ENCODE assay signal across 8 cellular contexts in genomic region chr6:24493945-24494725, GRCh38. TPM values are rescaled to one million over a fixed set of nuclear protein-coding genes. Genes with fewer than 3 reads are reported as not detected.
A peak's percentile ranks its signal among the peaks of the same experiment; 100 is the strongest.
DNase-seq lines count a peak whose midpoint lies in the region; ATAC-seq and TF ChIP-seq lines count a peak whose summit lies in the region.

No MANE protein-coding gene starts in this region.

- no peak overlapping the region for H4K12ac ChIP-seq in trophoblast cell (ENCODE audit: low read depth, low read length)

- peaks cover 7% of the 10 kb centered on the region for H3K9me3 Mint-ChIP-seq in activated T-cell treated with anti-CD3 and anti-CD28 coated beads, Interleukin-2, amount 50 U/mL, for 4 hours
- no peaks in the 10 kb centered on the region for H3K9me3 Mint-ChIP-seq in endothelial cell (ENCODE audit: unreplicated experiment)

- no CpG with 5 or more reads among the region's 24 CpGs for WGBS in trophoblast cell (ENCODE audit: extremely low coverage, insufficient coverage, insufficient read length)

- H3K9ac ChIP-seq in MM.1S (ENCODE audit: low read length) (peak overlapping the region; percentile 68; the same call in 1 of the 2 replicates), trophoblast cell (ENCODE audit: low read length) (no peak overlapping the region)

- H3K14ac ChIP-seq in trophoblast cell (ENCODE audit: low read length) = no peak overlapping the region

- H2AFZ ChIP-seq in MM.1S (ENCODE audit: low read length) (peak overlapping the region; percentile 91), trophoblast cell (ENCODE audit: insufficient read depth, low read length, poor library complexity) (peak overlapping the region; percentile 75)

- H3K4me3 ChIP-seq in MM.1S (ENCODE audit: low read length) (peak overlapping the region; percentile 81), trophoblast cell (ENCODE audit: low read depth, low read length) (peak overlapping the region; percentile 77)

- H4K8ac ChIP-seq in trophoblast cell (ENCODE audit: low read depth, low read length) = no peak overlapping the region

- H2BK5ac ChIP-seq in trophoblast cell (ENCODE audit: low read depth, low read length, poor library complexity) = no peak overlapping the region

- no peak overlapping the region for H4K91ac ChIP-seq in trophoblast cell (ENCODE audit: low read depth, low read length)

- H4K20me1 ChIP-seq in MM.1S (ENCODE audit: insufficient read depth, low read length) = no peaks in the 10 kb centered on the region

- H3K4me3 Mint-ChIP-seq in activated T-cell treated with anti-CD3 and anti-CD28 coated beads, Interleukin-2, amount 50 U/mL, for 4 hours = peak overlapping the region; percentile 82
- H3K4me3 Mint-ChIP-seq in endothelial cell (ENCODE audit: unreplicated experiment) = peak overlapping the region; percentile 82

- H3K4me2 ChIP-seq in MM.1S (ENCODE audit: low read depth, low read length) (peak overlapping the region; percentile 97), trophoblast cell (ENCODE audit: low read length) (peak overlapping the region; percentile 93)

- no peak for DNase-seq in activated T-cell treated with anti-CD3 and anti-CD28 coated beads, Interleukin-2, amount 50 U/mL, for 4 hours
- DNase-seq in activated T-cell treated with anti-CD3 and anti-CD28 coated beads, Interleukin-2, amount 50 U/mL, for 48 hours = no peak
- DNase-seq in MM.1S = no peak
- no peak for DNase-seq in endothelial cell (ENCODE audit: low spot score)
- no peak for DNase-seq in trophoblast cell
- no peak for DNase-seq in NCI-H2107 treated with DMSO at 0.1 percent for 48 hours (lab: John Stamatoyannopoulos, UW; ENCODE audit: unreplicated experiment)
- no peak for DNase-seq in SW480 (ENCODE audit: low spot score)

- peak overlapping the region; percentile 21 for H3K27ac Mint-ChIP-seq in endothelial cell (ENCODE audit: unreplicated experiment)

- peaks cover 14% of the 10 kb centered on the region for H3K36me3 Mint-ChIP-seq in activated T-cell treated with anti-CD3 and anti-CD28 coated beads, Interleukin-2, amount 50 U/mL, for 4 hours (ENCODE audit: insufficient read depth)
- H3K36me3 Mint-ChIP-seq in endothelial cell (ENCODE audit: low read depth, unreplicated experiment) = peaks cover 12% of the 10 kb centered on the region

- H3K23ac ChIP-seq in trophoblast cell (ENCODE audit: low read length) = no peak overlapping the region

- H2AK5ac ChIP-seq in trophoblast cell (ENCODE audit: low read length) = no peak overlapping the region

- ATAC-seq in activated T-cell treated with anti-CD3 and anti-CD28 coated beads, Interleukin-2, amount 50 U/mL, for 4 hours = peak; percentile 3 to 12
- ATAC-seq in GM19328 (IDR thresholded peaks at IDR 0.05; ENCODE audit: unreplicated experiment) = no peak

- H3K18ac ChIP-seq in trophoblast cell (ENCODE audit: low read length) = no peak overlapping the region

- H3K79me1 ChIP-seq in trophoblast cell (ENCODE audit: low read length) = peaks cover 8% of the 10 kb centered on the region

- 0 out of 2 replicates have a peak, but pooled peaks cover 5% of the 10 kb centered on the region for H3K4me1 ChIP-seq in MM.1S (ENCODE audit: low read length)
- peaks cover 4% of the 10 kb centered on the region in 2 experiments for H3K4me1 ChIP-seq in trophoblast cell (ENCODE audit: control insufficient read depth in 1 of 2, insufficient read depth in 2 of 2, low read length in 2 of 2)

- no peaks in the 10 kb centered on the region for H3K79me2 ChIP-seq in MM.1S (ENCODE audit: low read length)
- peaks cover 2% of the 10 kb centered on the region for H3K79me2 ChIP-seq in trophoblast cell (ENCODE audit: control insufficient read depth, insufficient read depth, low read length, poor library complexity)

- H3K36me3 ChIP-seq in MM.1S (replicated peaks; ENCODE audit: insufficient read depth, low read length) (no peaks in the 10 kb centered on the region; the same call in 1 of the 2 replicates), trophoblast cell (ENCODE audit: control insufficient read depth in 1 of 2, insufficient read depth in 2 of 2, low read length in 2 of 2) (no peaks in the 10 kb centered on the region)

- H2BK120ac ChIP-seq in trophoblast cell (ENCODE audit: insufficient read depth, low read length, poor library complexity) = no peak overlapping the region

- no peak overlapping the region for H3K4ac ChIP-seq in trophoblast cell (ENCODE audit: low read depth, low read length)

- no peak overlapping the region for H2BK12ac ChIP-seq in trophoblast cell (ENCODE audit: low read length)

- no peaks in the 10 kb centered on the region for H3K27me3 ChIP-seq in MM.1S (replicated peaks; ENCODE audit: insufficient read depth, low read length)
- peaks cover 4% of the 10 kb centered on the region for H3K27me3 ChIP-seq in trophoblast cell (ENCODE audit: insufficient read depth, low read length)

- H3K27ac ChIP-seq in MM.1S (ENCODE audit: low read length) (peak overlapping the region; percentile 69; the same call in 1 of the 2 replicates), trophoblast cell (ENCODE audit: low read depth, low read length) (no peak overlapping the region)

- TF ChIP-seq CTCF in MM.1S (IDR thresholded peaks at IDR 0.05; ENCODE audit: low read length) = no peak
- no peak for TF ChIP-seq CTCF in endothelial cell (IDR thresholded peaks at IDR 0.05; ENCODE audit: unreplicated experiment)

- peaks cover 15% of the 10 kb centered on the region for H3K4me1 Mint-ChIP-seq in activated T-cell treated with anti-CD3 and anti-CD28 coated beads, Interleukin-2, amount 50 U/mL, for 4 hours (ENCODE audit: low read depth)
- peaks cover 8% of the 10 kb centered on the region for H3K4me1 Mint-ChIP-seq in endothelial cell (ENCODE audit: unreplicated experiment)

- H3K9me2 ChIP-seq in MM.1S (replicated peaks; ENCODE audit: insufficient read depth, low read length) = no peaks in the 10 kb centered on the region

- H3K9me3 ChIP-seq in MM.1S (replicated peaks; ENCODE audit: insufficient read depth, low read length) = no peaks in the 10 kb centered on the region
- H3K9me3 ChIP-seq in trophoblast cell (ENCODE audit: insufficient read depth, low read depth, low read length) = no peaks in the 10 kb centered on the region

- H3K27me3 Mint-ChIP-seq in activated T-cell treated with anti-CD3 and anti-CD28 coated beads, Interleukin-2, amount 50 U/mL, for 4 hours (ENCODE audit: low read depth) = no peaks in the 10 kb centered on the region
- peaks cover 3% of the 10 kb centered on the region for H3K27me3 Mint-ChIP-seq in endothelial cell (ENCODE audit: unreplicated experiment)

- peaks cover 6% of the 10 kb centered on the region; the same call in 1 of the 2 replicates for H3F3A ChIP-seq in MM.1S (ENCODE audit: insufficient read depth, low read length)

RNA-seq across cellular contexts. Expression of gene ALDH5A1, which starts 0.6 kb away (rescaled TPM):
- 10 to 100 TPM; 10.4 to 12.4 (median 11.2) TPM for total RNA-seq in activated T-cell treated with anti-CD3 and anti-CD28 coated beads, Interleukin-2, amount 50 U/mL, for 4 hours
- total RNA-seq in endothelial cell (ENCODE audit: unreplicated experiment) = 7.2 TPM
- 3.1 and 3.3 TPM in 2 replicates for polyA plus RNA-seq in trophoblast cell (2013)

RNA-seq across cellular contexts. Expression of gene GPLD1, which starts 4.8 kb away (rescaled TPM):
- under 1 TPM; 0.38 to 0.87 (median 0.45) TPM for total RNA-seq in activated T-cell treated with anti-CD3 and anti-CD28 coated beads, Interleukin-2, amount 50 U/mL, for 4 hours
- total RNA-seq in endothelial cell (ENCODE audit: unreplicated experiment) = 1.2 TPM
- 0.61 and 0.68 TPM in 2 replicates for polyA plus RNA-seq in trophoblast cell (2013)
